ENCODE assay signal across 17 cellular contexts in genomic region chr22:22165936-22166710, GRCh38.
DNase-seq lines count a peak whose midpoint lies in the region; ATAC-seq and TF ChIP-seq lines count a peak whose summit lies in the region.
"Had no signal": no experiment of that assay in that cellular context is flagged by ENCODE, and none has a peak within 500 bp of the region (broad histone marks: within the 10 kb centered on the region; RNA-seq: fewer than 3 reads in every experiment).

No MANE protein-coding gene starts in this region.

- CTCF ChIA-PET in activated CD4-positive, alpha-beta T cell treated with anti-CD3 and anti-CD28 coated beads, Interleukin-2, amount 10 ng/mL, durations not matched to agents 7 days and 5 days (lab: Charles Lee): interaction anchor here (0.6 to 1.6 kb wide), 4 partner anchors 9 to 421 kb away, joined by 3 to 6 read pairs (median 4); no protein-coding TSS in a partner anchor
- CTCF ChIA-PET in activated B cell treated with CpG ODN at 0.5 μM for 24 hours (lab: Charles Lee): interaction anchor here (1.5 to 7.3 kb wide), 6 partner anchors 8 to 136 kb away, joined by 5 to 43 read pairs (median 18); no protein-coding TSS in a partner anchor

- H3K27ac Mint-ChIP-seq in activated CD4-positive, alpha-beta T cell treated with anti-CD3 and anti-CD28 coated beads, Interleukin-2, amount 10 ng/mL, durations not matched to agents 7 days and 5 days: peak overlapping the region; percentile 64
- no peak overlapping the region for H3K27ac Mint-ChIP-seq in activated CD4-positive, alpha-beta T cell treated with anti-CD3 and anti-CD28 coated beads, Interleukin-2, amount 10 ng/mL, durations not matched to agents 24 days and 14 days
- H3K27ac Mint-ChIP-seq in IgD-negative memory B cell (peak overlapping the region; percentile 81 to 99 (median 93)), activated B cell treated with CpG ODN at 0.5 μM for 24 hours (peak overlapping the region; percentile 97)
- peak overlapping the region; percentile 87 for H3K27ac Mint-ChIP-seq in stimulated activated memory B cell treated with anti-CD40 and anti-IgM and Interleukin-4, amounts not matched to agents 10 μg/mL and 1 μg/mL and 100 μg/mL, for 72 hours

- TF ChIP-seq CTCF in activated B cell treated with CpG ODN at 0.5 μM for 24 hours (IDR thresholded peaks at IDR 0.05): no peak

- H3K4me3 Mint-ChIP-seq in activated CD4-positive, alpha-beta T cell treated with anti-CD3 and anti-CD28 coated beads, Interleukin-2, amount 10 ng/mL, durations not matched to agents 7 days and 5 days: no peak overlapping the region
- H3K4me3 Mint-ChIP-seq in activated CD4-positive, alpha-beta T cell treated with anti-CD3 and anti-CD28 coated beads, Interleukin-2, amount 10 ng/mL, durations not matched to agents 24 days and 14 days: no peak overlapping the region
- H3K4me3 Mint-ChIP-seq in IgD-negative memory B cell (peak overlapping the region in 3 of 4 donors; percentile 46 to 86 (median 78)), activated B cell treated with CpG ODN at 0.5 μM for 24 hours (peak overlapping the region; percentile 16)
- H3K4me3 Mint-ChIP-seq in stimulated activated memory B cell treated with anti-CD40 and anti-IgM and Interleukin-4, amounts not matched to agents 10 μg/mL and 1 μg/mL and 100 μg/mL, for 72 hours: no peak overlapping the region

- no peaks in the 10 kb centered on the region for H3K36me3 Mint-ChIP-seq in activated CD4-positive, alpha-beta T cell treated with anti-CD3 and anti-CD28 coated beads, Interleukin-2, amount 10 ng/mL, durations not matched to agents 7 days and 5 days (ENCODE audit: low read depth)
- no peaks in the 10 kb centered on the region for H3K36me3 Mint-ChIP-seq in activated CD4-positive, alpha-beta T cell treated with anti-CD3 and anti-CD28 coated beads, Interleukin-2, amount 10 ng/mL, durations not matched to agents 24 days and 14 days (ENCODE audit: low read depth)
- no peaks in the 10 kb centered on the region for H3K36me3 Mint-ChIP-seq in IgD-negative memory B cell
- no peaks in the 10 kb centered on the region for H3K36me3 Mint-ChIP-seq in activated B cell treated with CpG ODN at 0.5 μM for 24 hours (ENCODE audit: low read depth)
- no peaks in the 10 kb centered on the region for H3K36me3 Mint-ChIP-seq in stimulated activated memory B cell treated with anti-CD40 and anti-IgM and Interleukin-4, amounts not matched to agents 10 μg/mL and 1 μg/mL and 100 μg/mL, for 72 hours

- H3K27me3 Mint-ChIP-seq in activated CD4-positive, alpha-beta T cell treated with anti-CD3 and anti-CD28 coated beads, Interleukin-2, amount 10 ng/mL, durations not matched to agents 7 days and 5 days: peaks cover 11% of the 10 kb centered on the region
- H3K27me3 Mint-ChIP-seq in activated CD4-positive, alpha-beta T cell treated with anti-CD3 and anti-CD28 coated beads, Interleukin-2, amount 10 ng/mL, durations not matched to agents 24 days and 14 days: peaks cover 10% of the 10 kb centered on the region
- H3K27me3 Mint-ChIP-seq in IgD-negative memory B cell (peaks cover 1% of the 10 kb centered on the region), activated B cell treated with CpG ODN at 0.5 μM for 24 hours (no peaks in the 10 kb centered on the region)
- H3K27me3 Mint-ChIP-seq in stimulated activated memory B cell treated with anti-CD40 and anti-IgM and Interleukin-4, amounts not matched to agents 10 μg/mL and 1 μg/mL and 100 μg/mL, for 72 hours: no peaks in the 10 kb centered on the region

- ATAC-seq in activated B cell treated with CpG ODN at 0.5 μM for 24 hours (ENCODE audit: low read depth): no peak
- ATAC-seq in stimulated activated memory B cell treated with anti-CD40 and anti-IgM and Interleukin-4, amounts not matched to agents 10 μg/mL and 1 μg/mL and 100 μg/mL, for 72 hours: no peak

- POLR2A ChIA-PET in activated CD4-positive, alpha-beta T cell treated with anti-CD3 and anti-CD28 coated beads, Interleukin-2, amount 10 ng/mL, durations not matched to agents 7 days and 5 days (lab: Charles Lee): no interaction called here
- POLR2A ChIA-PET in activated B cell treated with CpG ODN at 0.5 μM for 24 hours (lab: Charles Lee): interaction anchor here (0.5 to 5.9 kb wide), 6 partner anchors 31 to 691 kb away, joined by 3 to 73 read pairs (median 4); no protein-coding TSS in a partner anchor

- peaks cover 14% of the 10 kb centered on the region for H3K4me1 Mint-ChIP-seq in activated CD4-positive, alpha-beta T cell treated with anti-CD3 and anti-CD28 coated beads, Interleukin-2, amount 10 ng/mL, durations not matched to agents 7 days and 5 days
- peaks cover 2% of the 10 kb centered on the region for H3K4me1 Mint-ChIP-seq in activated CD4-positive, alpha-beta T cell treated with anti-CD3 and anti-CD28 coated beads, Interleukin-2, amount 10 ng/mL, durations not matched to agents 24 days and 14 days
- H3K4me1 Mint-ChIP-seq in IgD-negative memory B cell (peaks cover 61 to 77% (median 70%) of the 10 kb centered on the region in 3 donors), activated B cell treated with CpG ODN at 0.5 μM for 24 hours (peaks cover 92% of the 10 kb centered on the region)
- peaks cover 89% of the 10 kb centered on the region for H3K4me1 Mint-ChIP-seq in stimulated activated memory B cell treated with anti-CD40 and anti-IgM and Interleukin-4, amounts not matched to agents 10 μg/mL and 1 μg/mL and 100 μg/mL, for 72 hours

- DNase-seq in activated CD4-positive, alpha-beta T cell treated with anti-CD3 and anti-CD28 coated beads, Interleukin-2, amount 10 ng/mL, durations not matched to agents 7 days and 5 days: no peak
- DNase-seq in activated CD4-positive, alpha-beta T cell treated with anti-CD3 and anti-CD28 coated beads, Interleukin-2, amount 10 ng/mL, durations not matched to agents 24 days and 14 days: no peak
- DNase-seq in activated B cell treated with CpG ODN at 0.5 μM for 24 hours (no peak), substantia nigra (lab: John Stamatoyannopoulos, UW) (no peak)
- DNase-seq in effector CD8-positive, alpha-beta T cell (lab: John Stamatoyannopoulos, UW): no peak
- DNase-seq in activated effector memory CD4-positive, alpha-beta T cell treated with Interleukin-2 at 50 U/mL for 16 hours: no peak
- DNase-seq: C1 segment of cervical spinal cord, GF-D8, GOT3, Kasumi-1, NCI-H187 treated with DMSO at 0.1 percent for 48 hours, NCI-H748 treated with DMSO at 0.1 percent for 48 hours, Peyer's patch, Right ventricle myocardium superior had no signal

- H3K27ac ChIP-seq in substantia nigra (ENCODE audit: low read depth, low read length, poor library complexity, severe bottlenecking): no peak overlapping the region
- H3K27ac ChIP-seq: SK-N-MC had no signal

- H3K9me3 Mint-ChIP-seq in activated CD4-positive, alpha-beta T cell treated with anti-CD3 and anti-CD28 coated beads, Interleukin-2, amount 10 ng/mL, durations not matched to agents 7 days and 5 days: no peaks in the 10 kb centered on the region
- H3K9me3 Mint-ChIP-seq in activated CD4-positive, alpha-beta T cell treated with anti-CD3 and anti-CD28 coated beads, Interleukin-2, amount 10 ng/mL, durations not matched to agents 24 days and 14 days: no peaks in the 10 kb centered on the region
- H3K9me3 Mint-ChIP-seq in IgD-negative memory B cell (no peaks in the 10 kb centered on the region), activated B cell treated with CpG ODN at 0.5 μM for 24 hours (no peaks in the 10 kb centered on the region)
- H3K9me3 Mint-ChIP-seq in stimulated activated memory B cell treated with anti-CD40 and anti-IgM and Interleukin-4, amounts not matched to agents 10 μg/mL and 1 μg/mL and 100 μg/mL, for 72 hours: no peaks in the 10 kb centered on the region

- intact Hi-C loops in activated CD4-positive, alpha-beta T cell treated with anti-CD3 and anti-CD28 coated beads, Interleukin-2, amount 10 ng/mL, durations not matched to agents 24 days and 14 days (cut with micrococcal nuclease): no loop called here
- intact Hi-C loops in activated B cell treated with CpG ODN at 0.5 μM for 24 hours (cut with micrococcal nuclease): no loop called here

Comparison
In these comparisons a context has a peak if more than half of its experiments do, and no peak if none do; other contexts are left out.
1. H3K4me3 Mint-ChIP-seq: peak in IgD-negative memory B cell (3 of 4) and activated B cell treated with CpG ODN at 0.5 μM for 24 hours (single experiment); none in activated CD4-positive, alpha-beta T cell treated with anti-CD3 and anti-CD28 coated beads, Interleukin-2, amount 10 ng/mL, durations not matched to agents 7 days and 5 days (single experiment), activated CD4-positive, alpha-beta T cell treated with anti-CD3 and anti-CD28 coated beads, Interleukin-2, amount 10 ng/mL, durations not matched to agents 24 days and 14 days (single experiment) and stimulated activated memory B cell treated with anti-CD40 and anti-IgM and Interleukin-4, amounts not matched to agents 10 μg/mL and 1 μg/mL and 100 μg/mL, for 72 hours (single experiment).